Comparison of ENCODE assay signal across 23 cellular contexts in the genomic region with DNA sequence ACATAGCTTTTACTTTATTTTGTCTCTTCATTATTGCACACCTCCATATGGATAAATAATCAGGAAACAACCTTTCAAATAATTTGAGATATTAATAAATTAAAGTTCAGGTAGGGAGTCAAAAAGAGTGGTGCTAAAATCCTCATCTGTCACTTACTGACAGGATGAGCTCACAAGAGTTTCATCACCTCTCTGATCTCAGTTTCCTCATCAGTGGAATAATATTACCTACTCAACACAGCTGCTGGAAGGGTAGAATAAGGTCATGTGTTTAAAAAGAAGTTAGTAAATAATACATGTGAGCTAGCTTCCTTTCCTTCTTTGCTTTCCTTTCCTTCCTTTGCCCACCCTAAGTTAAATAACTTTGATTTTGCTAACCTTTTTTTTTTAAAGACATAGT.
A peak's percentile ranks its signal among the peaks of the same experiment; 100 is the strongest.
DNase-seq lines count a peak whose midpoint lies in the region; FAIRE-seq and TF ChIP-seq lines count a peak whose summit lies in the region.
"Had no signal": no experiment of that assay in that cellular context is flagged by ENCODE, and none has a peak within 500 bp of the region (broad histone marks: within the 10 kb centered on the region; RNA-seq: fewer than 3 reads in every experiment).

No MANE protein-coding gene starts in this region.

- no peak overlapping the region for H3K23ac ChIP-seq in mesendoderm (ENCODE audit: low read length)

- H2BK5ac ChIP-seq in mesendoderm (ENCODE audit: low read length): no peak overlapping the region

- no peak overlapping the region for H3K56ac ChIP-seq in mesendoderm (ENCODE audit: low read length)

- no peaks in the 10 kb centered on the region for H3K27me3 ChIP-seq in mesendoderm (ENCODE audit: insufficient read depth, low read length, poor library complexity)
- H3K27me3 ChIP-seq: BLaER1 treated with 17β-estradiol and CSF1 and Interleukin-3, amounts not matched to agents 10 nM and 100 nM; Peyer's patch had no signal

- H3K4ac ChIP-seq in mesendoderm (ENCODE audit: low read depth, low read length): no peak overlapping the region

- no peak overlapping the region for H2AK5ac ChIP-seq in mesendoderm (ENCODE audit: low read length)

- H3K4me2 ChIP-seq in mesendoderm (ENCODE audit: low read length): no peak overlapping the region
- H3K4me2 ChIP-seq: A549; BLaER1 treated with 17β-estradiol and CSF1 and Interleukin-3, amounts not matched to agents 10 nM and 100 nM had no signal

- H3K79me1 ChIP-seq in mesendoderm (ENCODE audit: low read length): no peaks in the 10 kb centered on the region

- no peak overlapping the region for H3K27ac ChIP-seq in coronary artery
- H3K27ac ChIP-seq in mesendoderm (ENCODE audit: low read depth, low read length): no peak overlapping the region
- H3K27ac ChIP-seq: A549; BLaER1 treated with 17β-estradiol and CSF1 and Interleukin-3, amounts not matched to agents 10 nM and 100 nM; HL-60; Peyer's patch had no signal

- no peaks in the 10 kb centered on the region for H3K36me3 ChIP-seq in mesendoderm (ENCODE audit: control insufficient read depth, insufficient read depth, low read length)
- H3K36me3 ChIP-seq: BLaER1 treated with 17β-estradiol and CSF1 and Interleukin-3, amounts not matched to agents 10 nM and 100 nM; Peyer's patch had no signal

- H3K18ac ChIP-seq in mesendoderm (ENCODE audit: low read length): no peak overlapping the region

- no peaks in the 10 kb centered on the region for H3K79me2 ChIP-seq in mesendoderm (ENCODE audit: control insufficient read depth, insufficient read depth, low read length)

- TF ChIP-seq CTCF in fibroblast of mammary gland (conservative IDR thresholded peaks at IDR 0.05; ENCODE audit: control insufficient read depth, insufficient read depth, low read depth, low read length) (no peak), coronary artery (IDR thresholded peaks at IDR 0.05) (no peak)

- no peaks in the 10 kb centered on the region for H3K4me1 ChIP-seq in mesendoderm (ENCODE audit: control insufficient read depth, low read depth, low read length)
- H3K4me1 ChIP-seq: A549, Peyer's patch had no signal

- DNase-seq in DMS53 treated with DMSO at 0.1 percent for 48 hours (lab: John Stamatoyannopoulos, UW; ENCODE audit: unreplicated experiment): peak; percentile 50
- DNase-seq in NCI-H510A treated with DMSO at 0.1 percent for 48 hours (lab: John Stamatoyannopoulos, UW): peak; percentile 98
- peak; percentile 40 for DNase-seq in SHP77 treated with DMSO at 0.1 percent for 48 hours (lab: John Stamatoyannopoulos, UW)
- DNase-seq in fibroblast of mammary gland (ENCODE audit: low read depth): peak; percentile 42
- no peak for DNase-seq in urothelium cell line (ENCODE audit: low spot score)
- DNase-seq in AML-193 (lab: John Stamatoyannopoulos, UW): no peak
- no peak for DNase-seq in coronary artery (ENCODE audit: low spot score)
- DNase-seq in mesendoderm: no peak
- DNase-seq: Calu3; CD8-positive, alpha-beta T cell; DND-41; H7; HFFc6; Karpas-422; MM.1S; NCI-H1092 treated with DMSO at 0.1 percent for 48 hours; NCI-H2081; NCI-H2171 treated with DMSO at 0.1 percent for 48 hours; Peyer's patch; SW 1271 had no signal

- no peak overlapping the region for H2BK15ac ChIP-seq in mesendoderm (replicated peaks; ENCODE audit: low read depth)

- no peak overlapping the region for H2BK120ac ChIP-seq in mesendoderm (ENCODE audit: low read depth, low read length)

- no peak overlapping the region for H4K5ac ChIP-seq in mesendoderm (ENCODE audit: low read length)

- no peak overlapping the region for H3K4me3 ChIP-seq in fibroblast of mammary gland (ENCODE audit: control insufficient read depth, low read depth, low read length)
- no peak overlapping the region for H3K4me3 ChIP-seq in coronary artery
- no peak overlapping the region for H3K4me3 ChIP-seq in mesendoderm (ENCODE audit: low read length)
- H3K4me3 ChIP-seq: A549; BLaER1 treated with 17β-estradiol and CSF1 and Interleukin-3, amounts not matched to agents 10 nM and 100 nM; Peyer's patch had no signal

- no peak overlapping the region for H4K8ac ChIP-seq in mesendoderm (ENCODE audit: low read depth, low read length)

- H3K9ac ChIP-seq in mesendoderm (ENCODE audit: low read length): no peak overlapping the region
- H3K9ac ChIP-seq: BLaER1 treated with 17β-estradiol and CSF1 and Interleukin-3, amounts not matched to agents 10 nM and 100 nM had no signal

- FAIRE-seq in urothelium cell line (lab: Jason Lieb, UNC): no peak

Comparison
In these comparisons a context has a peak if more than half of its experiments do, and no peak if none do; other contexts are left out.
1. DNase-seq: peak in DMS53 treated with DMSO at 0.1 percent for 48 hours (single experiment), NCI-H510A treated with DMSO at 0.1 percent for 48 hours (single experiment), SHP77 treated with DMSO at 0.1 percent for 48 hours (single experiment) and fibroblast of mammary gland (single experiment); none in urothelium cell line (single experiment), AML-193 (0 of 2), coronary artery (single experiment) and mesendoderm (single experiment).